9 cellular contexts compared by ENCODE assay signal in the genomic region with DNA sequence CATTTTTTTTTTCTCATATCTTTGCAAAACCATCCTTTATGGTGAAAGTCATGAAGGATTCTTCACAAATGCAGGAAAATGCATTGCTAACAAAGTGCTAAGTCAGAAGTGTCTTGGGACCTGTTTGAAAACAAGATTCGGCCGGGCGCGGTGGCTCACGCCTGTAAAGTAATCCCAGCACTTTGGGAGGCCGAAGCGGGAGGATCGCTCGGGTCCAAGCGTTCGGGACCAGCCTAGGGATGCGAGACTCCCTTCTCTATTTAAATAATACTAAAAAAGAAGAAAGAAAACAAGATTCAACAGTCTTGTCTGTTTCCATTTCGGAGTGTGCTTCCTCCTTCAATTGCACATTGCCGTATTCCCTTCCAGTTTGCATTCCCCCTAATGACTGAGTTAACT. TPM values are rescaled to one million over a fixed set of nuclear protein-coding genes. Genes with fewer than 3 reads are reported as not detected.
A peak's percentile ranks its signal among the peaks of the same experiment; 100 is the strongest.
DNase-seq lines count a peak whose midpoint lies in the region; ATAC-seq, FAIRE-seq and TF ChIP-seq lines count a peak whose summit lies in the region.
"Had no signal": no experiment of that assay in that cellular context is flagged by ENCODE, and none has a peak within 500 bp of the region (broad histone marks: within the 10 kb centered on the region; RNA-seq: fewer than 3 reads in every experiment).

No MANE protein-coding gene starts in this region.

- no TSS peak for BruUV-seq in GM12878 (replicated peaks; lab: Mats Ljungman, UMichigan)

- ATAC-seq in GM12878 = no peak
- no peak for ATAC-seq in memory B cell (ENCODE audit: low read depth)
- no peak for ATAC-seq in HG02759 (IDR thresholded peaks at IDR 0.05; ENCODE audit: unreplicated experiment)

- POLR2A ChIA-PET in GM12878 (lab: Charles Lee) = no interaction called here

- TF ChIP-seq CTCF in GM12878 (IDR thresholded peaks at IDR 0.05 in 2 of 3, conservative IDR thresholded peaks at IDR 0.05 in 1 of 3; ENCODE audit: control insufficient read depth in 2 of 3, extremely low read depth in 1 of 3, insufficient read depth in 1 of 3, low read depth in 3 of 3, low read length in 3 of 3) = no peak

- H3K9me3 ChIP-seq in GM12878 (replicated peaks; ENCODE audit: control insufficient read depth, insufficient read depth, low read length) = no peaks in the 10 kb centered on the region

- H3K79me2 ChIP-seq in GM12878 (ENCODE audit: control insufficient read depth, insufficient read depth, low read length) = peaks cover 13% of the 10 kb centered on the region

- SMC1A ChIA-PET in GM12878 (lab: Charles Lee; ENCODE audit: uncharacterized antibody, unreplicated experiment) = interaction anchor here (0.7 to 3.4 kb wide), 12 partner anchors 14 to 196 kb away, joined by 3 to 26 read pairs (median 4); a partner anchor contains a TSS

- RAD21 ChIA-PET in GM12878 (lab: Charles Lee; ENCODE audit: unreplicated experiment) = interaction anchor here (0.8 to 1.5 kb wide), 6 partner anchors 34 to 120 kb away, joined by 3 to 14 read pairs (median 4); a partner anchor contains a TSS

- no peaks in the 10 kb centered on the region for H3K9me3 Mint-ChIP-seq in activated naive CD4-positive, alpha-beta T cell treated with anti-CD3 and anti-CD28 coated beads, Interleukin-2, amount 50 U/mL, for 24 hours
- no peaks in the 10 kb centered on the region for H3K9me3 Mint-ChIP-seq in memory B cell

- intact Hi-C loops in GM12878 (cut with micrococcal nuclease; ENCODE audit: unreplicated experiment) = loop anchor here (1.0 to 10.0 kb wide), 5 partner anchors 58 to 407 kb away; a partner anchor contains a TSS

- H3K36me3 ChIP-seq in GM12878 (ENCODE audit: control insufficient read depth in 2 of 2, insufficient read depth in 2 of 2, low read length in 1 of 2) (no peaks in the 10 kb centered on the region), urinary bladder (ENCODE audit: insufficient read depth) (no peaks in the 10 kb centered on the region)

- H3K4me1 Mint-ChIP-seq in activated naive CD4-positive, alpha-beta T cell treated with anti-CD3 and anti-CD28 coated beads, Interleukin-2, amount 50 U/mL, for 24 hours = peaks cover 24% of the 10 kb centered on the region
- H3K4me1 Mint-ChIP-seq in memory B cell = peaks cover 8% of the 10 kb centered on the region

- TF ChIP-seq EP300 in GM12878 (IDR thresholded peaks at IDR 0.05; ENCODE audit: borderline replicate concordance in 1 of 2, control insufficient read depth in 1 of 2, low read depth in 2 of 2, low read length in 2 of 2) = no peak

- DNase-seq in activated naive CD4-positive, alpha-beta T cell treated with Interleukin-2 at 50 U/mL for 16 hours = no peak
- DNase-seq in GM12878 (ENCODE audit: low read depth, low spot score) (no peak), memory B cell (ENCODE audit: low spot score in 2 of 2) (no peak), Ammon's horn (ENCODE audit: low spot score) (no peak), DMS79 (lab: John Stamatoyannopoulos, UW) (no peak)
- DNase-seq: NCI-H1048 had no signal

- H3K4me3 ChIP-seq in GM12878 (peak overlapping the region; percentile 98), urinary bladder (ENCODE audit: low read depth, low read length) (peak overlapping the region; percentile 69)

- no peak overlapping the region for H3K27ac Mint-ChIP-seq in activated naive CD4-positive, alpha-beta T cell treated with anti-CD3 and anti-CD28 coated beads, Interleukin-2, amount 50 U/mL, for 24 hours
- H3K27ac Mint-ChIP-seq in memory B cell = peak overlapping the region; percentile 90

- no peak for TF ChIP-seq POLR2A in GM12878 (IDR thresholded peaks at IDR 0.05; ENCODE audit: low read depth, low read length)

- H3K36me3 Mint-ChIP-seq in activated naive CD4-positive, alpha-beta T cell treated with anti-CD3 and anti-CD28 coated beads, Interleukin-2, amount 50 U/mL, for 24 hours = peaks cover 4% of the 10 kb centered on the region
- H3K36me3 Mint-ChIP-seq in memory B cell = no peaks in the 10 kb centered on the region

- in situ Hi-C loops in GM12878 (cut with MboI) = loop anchor here (5.0 kb wide), 3 partner anchors 55 to 410 kb away; no protein-coding TSS in a partner anchor

- WGBS in GM12878 (ENCODE audit: insufficient coverage, insufficient replicate concordance, low lambda C conversion rate, missing lambda C conversion rate) = 36% methylated on average over 14 of the region's 14 CpGs
- WGBS in urinary bladder = 24% methylated on average over 14 of the region's 14 CpGs

- H4K20me1 ChIP-seq in GM12878 (ENCODE audit: control insufficient read depth, insufficient read depth) = no peaks in the 10 kb centered on the region

- H3K4me1 ChIP-seq in GM12878 (ENCODE audit: control insufficient read depth, insufficient read depth, low read length) (no peaks in the 10 kb centered on the region), urinary bladder (ENCODE audit: insufficient read depth) (no peaks in the 10 kb centered on the region)

- peak overlapping the region; percentile 76 for H3K9ac ChIP-seq in GM12878 (ENCODE audit: control insufficient read depth, insufficient read depth, low read length)

- CTCF ChIA-PET in GM12878 (lab: Yijun Ruan, JAX) = interaction anchor here (0.8 to 5.0 kb wide), 12 partner anchors 29 to 410 kb away, joined by 3 to 63 read pairs (median 7); a partner anchor contains a TSS

- H2AFZ ChIP-seq in GM12878 (ENCODE audit: control insufficient read depth, low read depth, low read length) = peak overlapping the region; percentile 97

- no peaks in the 10 kb centered on the region for H3K27me3 ChIP-seq in GM12878 (replicated peaks in 1 of 2; ENCODE audit: control insufficient read depth in 2 of 2, insufficient read depth in 2 of 2, low read length in 1 of 2)

- peak; percentile 18 for FAIRE-seq in GM12878 (lab: Jason Lieb, UNC)

- H3K4me2 ChIP-seq in GM12878 (ENCODE audit: control insufficient read depth, insufficient read depth) = peak overlapping the region; percentile 56

- no peak overlapping the region for H3K27ac ChIP-seq in GM12878 (ENCODE audit: control insufficient read depth, insufficient read depth)
- H3K27ac ChIP-seq in urinary bladder (ENCODE audit: low read depth) = no peak overlapping the region

- no peaks in the 10 kb centered on the region for H3K27me3 Mint-ChIP-seq in activated naive CD4-positive, alpha-beta T cell treated with anti-CD3 and anti-CD28 coated beads, Interleukin-2, amount 50 U/mL, for 24 hours
- no peaks in the 10 kb centered on the region for H3K27me3 Mint-ChIP-seq in memory B cell

- no peak for TF ChIP-seq RAD21 in GM12878 (IDR thresholded peaks at IDR 0.05; ENCODE audit: insufficient read depth, low read depth, low read length)

- H3K4me3 Mint-ChIP-seq in activated naive CD4-positive, alpha-beta T cell treated with anti-CD3 and anti-CD28 coated beads, Interleukin-2, amount 50 U/mL, for 24 hours = peak overlapping the region; percentile 91
- peak overlapping the region; percentile 94 for H3K4me3 Mint-ChIP-seq in memory B cell

RNA-seq across cellular contexts. Expression of a gene that starts 0.8 kb away (rescaled TPM):
- 8.1 and 9.0 TPM in 2 replicates for total RNA-seq in GM12878 (2013; cell fraction: nucleolus; rRNA removed)
- total RNA-seq in GM12878 (2014; rRNA removed) (4.1 and 5.5 TPM in 2 replicates), GM12878 (2014; rRNA removed; fragmentation: Illumina TruSeq; extraction: Trizol) (3.7 and 5.2 TPM in 2 replicates), GM12878 (2021) (3.9 and 4.3 TPM in 2 replicates), urinary bladder (5.3 TPM)
- 0.89 TPM for polyA plus RNA-seq in GM12878 (2011; ENCODE audit: low read depth)
- polyA plus RNA-seq in GM12878 (2011; rRNA removed) (5.0 and 5.1 TPM in 2 replicates), GM12878 (2014; fragmentation: Illumina TruSeq; extraction: Trizol) (1.4 and 2.9 TPM in 2 replicates), GM12878 (2014; fragmentation: Nextera tagmentation; extraction: Ambion mirVana) (1 to 10 TPM; 5.8 to 6.1 TPM), GM12878 (2014; rRNA removed) (8.8 and 10.1 TPM in 2 replicates), GM12878 (2016; fragmentation: Nextera tagmentation; extraction: Ambion mirVana) (1 to 10 TPM; 4.8 to 5.9 TPM), urinary bladder (6.9 TPM)
- polyA plus RNA-seq in GM12878 (2011; cell fraction: cytosol; rRNA removed) = 2.8 and 6.5 TPM in 2 replicates
- 3.9 and 4.0 TPM in 2 replicates for polyA plus RNA-seq in GM12878 (2011; cell fraction: nucleus; rRNA removed)
- 2.8 and 4.5 TPM in 2 replicates for polyA plus RNA-seq in GM12878 (2012)
- 1.6 and 2.4 TPM in 2 replicates for polyA minus RNA-seq in GM12878 (2011; rRNA and poly(A)+ RNA removed)
- polyA minus RNA-seq in GM12878 (2011; cell fraction: cytosol; rRNA and poly(A)+ RNA removed) = 0.62 and 0.67 TPM in 2 replicates
- 3.1 and 5.5 TPM in 2 replicates for polyA minus RNA-seq in GM12878 (2011; cell fraction: nucleus; rRNA and poly(A)+ RNA removed)

RNA-seq across cellular contexts. Expression of a gene that starts 8.1 kb away (rescaled TPM):
- total RNA-seq in GM12878 (2013; cell fraction: nucleolus; rRNA removed) = 3.4 and 4.0 TPM in 2 replicates
- total RNA-seq in GM12878 (2014; rRNA removed) (9.0 and 11.3 TPM in 2 replicates), GM12878 (2014; rRNA removed; fragmentation: Illumina TruSeq; extraction: Trizol) (5.9 and 7.0 TPM in 2 replicates), GM12878 (2021) (9.6 and 9.7 TPM in 2 replicates), urinary bladder (10.9 TPM)
- polyA plus RNA-seq in GM12878 (2011; ENCODE audit: low read depth) = 3.4 TPM
- polyA plus RNA-seq in GM12878 (2011; rRNA removed) (4.8 and 7.2 TPM in 2 replicates), GM12878 (2014; fragmentation: Illumina TruSeq; extraction: Trizol) (5.8 and 7.0 TPM in 2 replicates), GM12878 (2014; fragmentation: Nextera tagmentation; extraction: Ambion mirVana) (1 to 10 TPM; 2.7 to 4.4 TPM), GM12878 (2014; rRNA removed) (11.4 and 15.5 TPM in 2 replicates), GM12878 (2016; fragmentation: Nextera tagmentation; extraction: Ambion mirVana) (10 to 100 TPM in 1 of 2 experiments, 1 to 10 TPM in 1; 1.6 to 10.4 TPM), urinary bladder (13.8 TPM)
- polyA plus RNA-seq in GM12878 (2011; cell fraction: cytosol; rRNA removed) = 2.7 and 4.5 TPM in 2 replicates
- 4.8 and 5.7 TPM in 2 replicates for polyA plus RNA-seq in GM12878 (2011; cell fraction: nucleus; rRNA removed)
- 5.6 and 7.8 TPM in 2 replicates for polyA plus RNA-seq in GM12878 (2012)
- polyA minus RNA-seq in GM12878 (2011; rRNA and poly(A)+ RNA removed) = 2.0 and 2.6 TPM in 2 replicates
- polyA minus RNA-seq in GM12878 (2011; cell fraction: cytosol; rRNA and poly(A)+ RNA removed) = 2.7 and 2.8 TPM in 2 replicates
- polyA minus RNA-seq in GM12878 (2011; cell fraction: nucleus; rRNA and poly(A)+ RNA removed) = 1.5 and 3.2 TPM in 2 replicates

RNA-seq across cellular contexts. Expression of a gene that starts 16.9 kb away (rescaled TPM):
- total RNA-seq in GM12878 (2013; cell fraction: nucleolus; rRNA removed) = not detected in 2 replicates
- total RNA-seq in GM12878 (2014; rRNA removed) (not detected in 2 replicates), GM12878 (2014; rRNA removed; fragmentation: Illumina TruSeq; extraction: Trizol) (not detected in 2 replicates), GM12878 (2021) (not detected in 2 replicates), urinary bladder (0.37 TPM)
- polyA plus RNA-seq in GM12878 (2011; ENCODE audit: low read depth) = not detected
- polyA plus RNA-seq in GM12878 (2011; rRNA removed) (not detected in 2 replicates), GM12878 (2014; fragmentation: Illumina TruSeq; extraction: Trizol) (not detected in 2 replicates), GM12878 (2014; fragmentation: Nextera tagmentation; extraction: Ambion mirVana) (not detected), GM12878 (2014; rRNA removed) (not detected in 2 replicates), GM12878 (2016; fragmentation: Nextera tagmentation; extraction: Ambion mirVana) (not detected), urinary bladder (not detected)
- polyA plus RNA-seq in GM12878 (2011; cell fraction: cytosol; rRNA removed) = not detected in 2 replicates
- not detected in 2 replicates for polyA plus RNA-seq in GM12878 (2011; cell fraction: nucleus; rRNA removed)
- polyA plus RNA-seq in GM12878 (2012) = not detected in 2 replicates
- polyA minus RNA-seq in GM12878 (2011; rRNA and poly(A)+ RNA removed) = not detected in 2 replicates
- not detected in 2 replicates for polyA minus RNA-seq in GM12878 (2011; cell fraction: cytosol; rRNA and poly(A)+ RNA removed)
- polyA minus RNA-seq in GM12878 (2011; cell fraction: nucleus; rRNA and poly(A)+ RNA removed) = not detected in 2 replicates

RNA-seq across cellular contexts. Expression of a gene that starts 33.1 kb away (rescaled TPM):
- 3.2 and 4.2 TPM in 2 replicates for total RNA-seq in GM12878 (2013; cell fraction: nucleolus; rRNA removed)
- 1.5 and 2.0 TPM in 2 replicates for total RNA-seq in GM12878 (2014; rRNA removed)
- total RNA-seq in GM12878 (2014; rRNA removed; fragmentation: Illumina TruSeq; extraction: Trizol) = 0.36 and 0.41 TPM in 2 replicates
- 0.93 and 1.3 TPM in 2 replicates for total RNA-seq in GM12878 (2021)
- 0.18 TPM for polyA plus RNA-seq in GM12878 (2011; ENCODE audit: low read depth)
- polyA plus RNA-seq in GM12878 (2011; rRNA removed) = 0.58 and 0.64 TPM in 2 replicates
- 1.2 and 1.3 TPM in 2 replicates for polyA plus RNA-seq in GM12878 (2011; cell fraction: cytosol; rRNA removed)
- 2.0 and 2.1 TPM in 2 replicates for polyA plus RNA-seq in GM12878 (2011; cell fraction: nucleus; rRNA removed)
- polyA plus RNA-seq in GM12878 (2012) = 0.58 and 0.62 TPM in 2 replicates
- 0.06 and 0.22 TPM in 2 replicates for polyA plus RNA-seq in GM12878 (2014; fragmentation: Illumina TruSeq; extraction: Trizol)
- under 1 TPM; 0.18 to 0.57 TPM for polyA plus RNA-seq in GM12878 (2014; fragmentation: Nextera tagmentation; extraction: Ambion mirVana)
- 1.5 and 1.9 TPM in 2 replicates for polyA plus RNA-seq in GM12878 (2014; rRNA removed)
- 1 to 10 TPM; 1.4 to 1.6 TPM for polyA plus RNA-seq in GM12878 (2016; fragmentation: Nextera tagmentation; extraction: Ambion mirVana)
- polyA minus RNA-seq in GM12878 (2011; rRNA and poly(A)+ RNA removed) = 0.46 and 0.66 TPM in 2 replicates
- polyA minus RNA-seq in GM12878 (2011; cell fraction: cytosol; rRNA and poly(A)+ RNA removed) = 1.0 TPM in 1 of 2 replicates, not detected in the other
- 0.85 and 1.6 TPM in 2 replicates for polyA minus RNA-seq in GM12878 (2011; cell fraction: nucleus; rRNA and poly(A)+ RNA removed)
- not detected for total RNA-seq in urinary bladder
- polyA plus RNA-seq in urinary bladder = not detected

RNA-seq across cellular contexts. Expression of a gene that starts 51.2 kb away (rescaled TPM):
- 49.3 and 62.8 TPM in 2 replicates for total RNA-seq in GM12878 (2013; cell fraction: nucleolus; rRNA removed)
- total RNA-seq in GM12878 (2014; rRNA removed) (106 and 113 TPM in 2 replicates), GM12878 (2014; rRNA removed; fragmentation: Illumina TruSeq; extraction: Trizol) (55.9 and 59.3 TPM in 2 replicates), GM12878 (2021) (92.0 and 95.5 TPM in 2 replicates), urinary bladder (24.0 TPM)
- polyA plus RNA-seq in GM12878 (2011; ENCODE audit: low read depth) = 26.5 TPM
- polyA plus RNA-seq in GM12878 (2011; rRNA removed) (93.2 and 106 TPM in 2 replicates), GM12878 (2014; fragmentation: Illumina TruSeq; extraction: Trizol) (43.7 and 68.4 TPM in 2 replicates), GM12878 (2014; fragmentation: Nextera tagmentation; extraction: Ambion mirVana) (10 to 100 TPM; 15.6 to 34.7 TPM), GM12878 (2014; rRNA removed) (109 and 112 TPM in 2 replicates), GM12878 (2016; fragmentation: Nextera tagmentation; extraction: Ambion mirVana) (100 to 1,000 TPM; 133 to 146 TPM), urinary bladder (52.1 TPM)
- 119 and 144 TPM in 2 replicates for polyA plus RNA-seq in GM12878 (2011; cell fraction: cytosol; rRNA removed)
- 99.5 and 132 TPM in 2 replicates for polyA plus RNA-seq in GM12878 (2011; cell fraction: nucleus; rRNA removed)
- polyA plus RNA-seq in GM12878 (2012) = 46.8 and 66.1 TPM in 2 replicates
- polyA minus RNA-seq in GM12878 (2011; rRNA and poly(A)+ RNA removed) = 62.7 and 88.2 TPM in 2 replicates
- 31.9 and 36.6 TPM in 2 replicates for polyA minus RNA-seq in GM12878 (2011; cell fraction: cytosol; rRNA and poly(A)+ RNA removed)
- polyA minus RNA-seq in GM12878 (2011; cell fraction: nucleus; rRNA and poly(A)+ RNA removed) = 22.1 and 40.0 TPM in 2 replicates
